In the genomic region with DNA sequence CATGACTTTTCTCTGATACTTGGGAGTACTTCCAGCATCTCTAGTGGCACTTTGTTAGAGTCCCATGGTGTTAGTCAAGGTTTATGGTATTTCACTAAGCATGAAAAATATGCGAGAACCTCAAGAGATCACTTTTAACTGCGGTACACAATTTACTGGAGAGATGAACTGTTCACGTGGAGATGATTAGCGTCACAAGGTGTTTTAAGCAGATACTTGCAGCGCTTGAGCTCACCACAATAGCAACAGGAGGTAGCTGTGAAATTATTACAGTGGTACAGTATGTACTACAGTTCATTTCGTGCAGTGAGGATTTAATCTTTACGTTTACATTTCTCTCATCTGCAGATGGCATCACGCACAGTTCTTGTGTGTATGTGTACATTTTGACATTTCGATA, we compare ENCODE assay signal across 14 cellular contexts. TPM values are rescaled to one million over a fixed set of nuclear protein-coding genes. Genes with fewer than 3 reads are reported as not detected.
"Had no signal": no experiment of that assay in that cellular context is flagged by ENCODE, and none has a peak within 500 bp of the region (broad histone marks: within the 10 kb centered on the region; RNA-seq: fewer than 3 reads in every experiment).

No MANE protein-coding gene starts in this region.

- H3K9me3 Mint-ChIP-seq: activated CD4-positive, alpha-beta T cell treated with anti-CD3 and anti-CD28 coated beads, Interleukin-2, amount 10 ng/mL, durations not matched to agents 7 days and 5 days; activated naive CD4-positive, alpha-beta T cell treated with anti-CD3 and anti-CD28 coated beads, Interleukin-2, amount 10 ng/mL, durations not matched to agents 7 days and 5 days; natural killer cell had no signal

- H3K9me3 ChIP-seq: tibial nerve had no signal

- ATAC-seq: activated T-helper 17 cell treated with anti-CD3 and anti-CD28 coated beads, Interleukin-2, amount 50 U/mL, for 72 hours; natural killer cell had no signal

- H3K36me3 Mint-ChIP-seq: activated naive CD4-positive, alpha-beta T cell treated with anti-CD3 and anti-CD28 coated beads, Interleukin-2, amount 10 ng/mL, durations not matched to agents 7 days and 5 days; natural killer cell had no signal

- DNase-seq: activated CD4-positive, alpha-beta T cell treated with anti-CD3 and anti-CD28 coated beads, Interleukin-2, amount 10 ng/mL, durations not matched to agents 7 days and 5 days; activated CD4-positive, CD25-positive, alpha-beta regulatory T cell; activated naive CD4-positive, alpha-beta T cell treated with anti-CD3 and anti-CD28 coated beads, Interleukin-2, amount 10 ng/mL, durations not matched to agents 7 days and 5 days; activated T-cell treated with anti-CD3 and anti-CD28 coated beads for 4 hours; effector memory CD4-positive, alpha-beta T cell; hippocampal formation; kidney glomerular epithelial cell; natural killer cell; stimulated activated CD4-positive, alpha-beta T cell treated with anti-CD3 and anti-CD28 coated beads, Interleukin-15, amount 100 ng/mL, for 24 hours; stimulated activated CD4-positive, alpha-beta T cell treated with anti-CD3 and anti-CD28 coated beads, Interleukin-4, amount 100 ng/mL, for 24 hours had no signal

- H3K36me3 ChIP-seq: cardiac muscle cell had no signal

- H3K27ac ChIP-seq: cardiac muscle cell, tibial nerve had no signal

- H3K4me1 Mint-ChIP-seq: activated T-helper 17 cell treated with anti-CD3 and anti-CD28 coated beads, Interleukin-2, amount 50 U/mL, for 72 hours had no signal

- H3K4me3 Mint-ChIP-seq: activated CD4-positive, alpha-beta T cell treated with anti-CD3 and anti-CD28 coated beads, Interleukin-2, amount 10 ng/mL, durations not matched to agents 7 days and 5 days; activated naive CD4-positive, alpha-beta T cell treated with anti-CD3 and anti-CD28 coated beads, Interleukin-2, amount 10 ng/mL, durations not matched to agents 7 days and 5 days; activated T-helper 17 cell treated with anti-CD3 and anti-CD28 coated beads, Interleukin-2, amount 50 U/mL, for 72 hours; natural killer cell had no signal

- H3K27me3 ChIP-seq: cardiac muscle cell, tibial nerve had no signal

- H3K4me3 ChIP-seq: cardiac muscle cell, tibial nerve had no signal

- H3K27ac Mint-ChIP-seq: activated CD4-positive, alpha-beta T cell treated with anti-CD3 and anti-CD28 coated beads, Interleukin-2, amount 10 ng/mL, durations not matched to agents 7 days and 5 days; activated naive CD4-positive, alpha-beta T cell treated with anti-CD3 and anti-CD28 coated beads, Interleukin-2, amount 10 ng/mL, durations not matched to agents 7 days and 5 days; activated T-helper 17 cell treated with anti-CD3 and anti-CD28 coated beads, Interleukin-2, amount 50 U/mL, for 72 hours; natural killer cell had no signal

RNA-seq across cellular contexts. Expression of a gene that starts 4.5 kb away (rescaled TPM):
- total RNA-seq: T-helper 2 cell treated with Interferon-gamma antibody and Interleukin-4, amounts not matched to agents 100 ng/mL and 5 ng/mL, for 36 hours had no signal
